Comparison of ENCODE assay signal across 23 cellular contexts in the genomic region with DNA sequence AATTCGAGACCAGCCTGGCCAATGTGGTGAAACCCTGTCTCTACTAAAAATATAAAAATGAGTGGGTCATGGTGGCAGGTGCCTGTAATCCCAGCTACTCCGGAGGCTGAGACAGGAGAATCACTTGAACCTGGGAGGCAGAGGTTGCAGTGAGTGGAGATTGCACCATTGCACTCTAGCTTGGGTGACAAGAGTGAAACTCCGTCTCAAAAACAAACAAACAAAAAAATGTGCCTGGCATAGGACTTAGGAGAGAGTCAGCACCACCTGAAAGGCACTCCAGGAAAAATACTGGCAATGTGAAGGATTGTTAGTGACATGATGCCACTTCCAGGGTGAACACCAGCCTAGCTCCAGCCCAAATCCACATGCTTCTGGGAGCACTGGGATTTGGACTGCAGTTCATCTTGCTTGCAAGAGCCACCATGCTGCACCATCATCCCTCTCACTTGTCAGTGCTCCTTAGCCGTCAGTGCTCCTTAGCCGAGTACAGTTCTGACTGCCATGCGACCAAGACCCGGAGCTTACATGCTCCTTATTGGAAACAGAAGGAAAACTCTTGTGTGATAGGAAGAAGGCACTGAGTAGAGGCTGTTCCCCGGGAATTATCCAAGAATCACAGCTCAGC.
"Had no signal": no experiment of that assay in that cellular context is flagged by ENCODE, and none has a peak within 500 bp of the region (broad histone marks: within the 10 kb centered on the region; RNA-seq: fewer than 3 reads in every experiment).

No MANE protein-coding gene starts in this region.

- H3K4me1 Mint-ChIP-seq: activated T-helper 17 cell treated with anti-CD3 and anti-CD28 coated beads, Interleukin-2, amount 50 U/mL, for 72 hours; naive thymus-derived CD8-positive, alpha-beta T cell; T-cell had no signal

- H3K36me3 ChIP-seq: ascending aorta, gastroesophageal sphincter, thoracic aorta had no signal

- H3K9me3 ChIP-seq: ascending aorta, gastroesophageal sphincter, thoracic aorta had no signal

- H3K27me3 ChIP-seq: ascending aorta, gastroesophageal sphincter had no signal

- FAIRE-seq: keratinocyte, TTC549 had no signal

- H3K27me3 Mint-ChIP-seq: progenitor cell of endocrine pancreas had no signal

- H3K4me3 ChIP-seq: ascending aorta, coronary artery, gastroesophageal sphincter, lung, thoracic aorta had no signal

- H3K36me3 Mint-ChIP-seq: activated naive CD4-positive, alpha-beta T cell treated with anti-CD3 and anti-CD28 coated beads, Interleukin-2, amount 50 U/mL, for 72 hours; naive thymus-derived CD8-positive, alpha-beta T cell; T-cell had no signal

- H3K27ac ChIP-seq: ascending aorta, coronary artery, epithelial cell of prostate, gastroesophageal sphincter, thoracic aorta, WERI-Rb-1 had no signal

- H3K9me3 Mint-ChIP-seq: activated naive CD4-positive, alpha-beta T cell treated with anti-CD3 and anti-CD28 coated beads, Interleukin-2, amount 50 U/mL, for 72 hours; activated T-helper 17 cell treated with anti-CD3 and anti-CD28 coated beads, Interleukin-2, amount 50 U/mL, for 72 hours; naive thymus-derived CD8-positive, alpha-beta T cell; T-cell; T-helper 2 cell treated with Interferon-gamma antibody and Interleukin-4, amounts not matched to agents 5 μg/mL and 100 μg/mL, for 36 hours had no signal

- H3K4me3 Mint-ChIP-seq: activated CD8-positive, alpha-beta T cell treated with anti-CD3 and anti-CD28 coated beads, Interleukin-2, amount 10 ng/mL, durations not matched to agents 7 days and 5 days; activated T-helper 17 cell treated with anti-CD3 and anti-CD28 coated beads, Interleukin-2, amount 50 U/mL, for 72 hours; naive thymus-derived CD8-positive, alpha-beta T cell; T-cell; T-helper 2 cell treated with Interferon-gamma antibody and Interleukin-4, amounts not matched to agents 5 μg/mL and 100 μg/mL, for 36 hours had no signal

- DNase-seq: activated CD4-positive, alpha-beta T cell treated with anti-CD3 and anti-CD28 coated beads for 1 hour; activated CD4-positive, alpha-beta T cell treated with anti-CD3 and anti-CD28 coated beads, Interleukin-2, amount 50 U/mL, for 1 hour; activated CD8-positive, alpha-beta T cell treated with anti-CD3 and anti-CD28 coated beads, Interleukin-2, amount 10 ng/mL, durations not matched to agents 7 days and 5 days; head of caudate nucleus; left colon; naive thymus-derived CD8-positive, alpha-beta T cell; retina; stimulated activated CD4-positive, alpha-beta T cell treated with anti-CD3 and anti-CD28 coated beads, Interleukin-4, amount 100 ng/mL, for 1 hour; stimulated activated naive CD4-positive, alpha-beta T cell; T-cell; WERI-Rb-1 had no signal

- H3K4me1 ChIP-seq: ascending aorta had no signal

- H3K27ac Mint-ChIP-seq: activated CD8-positive, alpha-beta T cell treated with anti-CD3 and anti-CD28 coated beads, Interleukin-2, amount 10 ng/mL, durations not matched to agents 7 days and 5 days; activated naive CD4-positive, alpha-beta T cell treated with anti-CD3 and anti-CD28 coated beads, Interleukin-2, amount 50 U/mL, for 72 hours; activated T-helper 17 cell treated with anti-CD3 and anti-CD28 coated beads, Interleukin-2, amount 50 U/mL, for 72 hours; naive thymus-derived CD8-positive, alpha-beta T cell; T-cell; T-helper 2 cell treated with Interferon-gamma antibody and Interleukin-4, amounts not matched to agents 5 μg/mL and 100 μg/mL, for 36 hours had no signal

- ATAC-seq: activated CD8-positive, alpha-beta T cell treated with anti-CD3 and anti-CD28 coated beads, Interleukin-2, amount 10 ng/mL, durations not matched to agents 7 days and 5 days; activated naive CD4-positive, alpha-beta T cell treated with anti-CD3 and anti-CD28 coated beads, Interleukin-2, amount 50 U/mL, for 72 hours; activated T-helper 17 cell treated with anti-CD3 and anti-CD28 coated beads, Interleukin-2, amount 50 U/mL, for 72 hours; gastroesophageal sphincter; left colon; naive thymus-derived CD8-positive, alpha-beta T cell; T-cell had no signal
